17 cellular contexts compared by ENCODE assay signal in the genomic region with DNA sequence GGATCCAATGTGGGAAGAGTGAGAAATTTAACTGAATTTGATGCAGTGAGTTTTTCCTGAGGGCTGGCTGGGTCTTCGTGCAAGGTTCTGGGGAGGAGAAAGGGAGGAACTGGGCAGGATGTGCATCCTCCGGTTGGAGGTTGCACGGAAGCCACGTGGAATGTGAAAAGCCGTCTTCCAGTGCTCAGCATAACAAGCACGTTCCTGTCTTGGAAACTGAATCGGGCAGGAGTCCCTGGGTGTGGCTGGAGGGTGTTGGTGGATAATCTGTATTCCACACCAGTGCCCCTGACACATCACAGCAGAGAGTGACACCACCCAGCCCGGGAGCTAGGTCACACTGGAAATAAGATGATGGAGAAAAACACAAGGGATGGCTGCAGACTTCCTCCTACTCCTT.
"Had no signal": no experiment of that assay in that cellular context is flagged by ENCODE, and none has a peak within 500 bp of the region (broad histone marks: within the 10 kb centered on the region; RNA-seq: fewer than 3 reads in every experiment).

No MANE protein-coding gene starts in this region.

- H3K36me3 ChIP-seq: colonic mucosa, esophagus squamous epithelium, tibial artery had no signal

- ATAC-seq: left lobe of liver; stimulated activated naive CD8-positive, alpha-beta T cell treated with anti-CD3 and anti-CD28 coated beads, Interleukin-15, Interleukin-2, amounts not matched to agents 100 U/mL and 50 U/mL, for 24 hours had no signal

- H3K9me3 ChIP-seq: colonic mucosa, esophagus squamous epithelium, tibial artery had no signal

- DNase-seq: activated CD4-positive, alpha-beta T cell treated with anti-CD3 and anti-CD28 coated beads, Interleukin-2, amount 50 U/mL, for 48 hours; activated naive CD8-positive, alpha-beta T cell treated with anti-CD3 and anti-CD28 coated beads, Interleukin-2, amount 10 ng/mL, durations not matched to agents 7 days and 5 days; central memory CD4-positive, alpha-beta T cell; colonic mucosa; esophagus squamous epithelium; foreskin fibroblast; glutamatergic neuron; hippocampal formation; nephron progenitor cell; nucleus accumbens; posterior cingulate gyrus; stimulated activated CD4-positive, alpha-beta T cell treated with anti-CD3 and anti-CD28 coated beads, Interleukin-12 subunit alpha, Interleukin-12 subunit beta, amount 100 ng/mL, for 4 hours; stimulated activated CD4-positive, alpha-beta T cell treated with anti-CD3 and anti-CD28 coated beads, Interleukin-1b, Interleukin-23, amount 100 ng/mL, for 48 hours; stimulated activated naive CD8-positive, alpha-beta T cell treated with anti-CD3 and anti-CD28 coated beads, Interleukin-15, Interleukin-2, amounts not matched to agents 100 U/mL and 50 U/mL, for 24 hours; tibial artery had no signal

- H3K4me1 ChIP-seq: colonic mucosa had no signal

- H3K4me3 ChIP-seq: colonic mucosa, esophagus squamous epithelium, lung, tibial artery had no signal

- H3K27me3 ChIP-seq: colonic mucosa had no signal

- H3K27ac ChIP-seq: colonic mucosa, tibial artery had no signal
